Comparison of ENCODE assay signal across 9 cellular contexts in genomic region chr1:43435146-43436145, GRCh38.
A peak's percentile ranks its signal among the peaks of the same experiment; 100 is the strongest.
DNase-seq lines count a peak whose midpoint lies in the region; ATAC-seq lines count a peak whose summit lies in the region.
"Had no signal": no experiment of that assay in that cellular context is flagged by ENCODE, and none has a peak within 500 bp of the region (broad histone marks: within the 10 kb centered on the region; RNA-seq: fewer than 3 reads in every experiment).

No MANE protein-coding gene starts in this region.

- ATAC-seq in GM19351 (IDR thresholded peaks at IDR 0.05; ENCODE audit: unreplicated experiment) (no peak), GM21576 (IDR thresholded peaks at IDR 0.05; ENCODE audit: unreplicated experiment) (no peak)
- ATAC-seq: PC-3 had no signal

- no peak overlapping the region for H3K9ac ChIP-seq in rectal smooth muscle tissue (ENCODE audit: low read length)

- H3K4me3 ChIP-seq in rectal smooth muscle tissue (ENCODE audit: low read length), result no peak overlapping the region

- peaks cover 46% of the 10 kb centered on the region for H3K36me3 ChIP-seq in rectal smooth muscle tissue (ENCODE audit: control insufficient read depth, insufficient read depth, low read length)

- peak overlapping the region; percentile 42 for H3K27ac ChIP-seq in rectal smooth muscle tissue (ENCODE audit: low read depth, low read length)

- no peaks in the 10 kb centered on the region for H3K27me3 ChIP-seq in rectal smooth muscle tissue (ENCODE audit: control insufficient read depth, insufficient read depth, low read length)

- peaks cover 2% of the 10 kb centered on the region for H3K4me1 ChIP-seq in rectal smooth muscle tissue (ENCODE audit: control insufficient read depth, insufficient read depth, low read length)

- DNase-seq in GM03348 (ENCODE audit: low spot score) (peak; percentile 91), astrocyte of the hippocampus (ENCODE audit: low read depth, low spot score) (peak; percentile 42), hepatic stellate cell (ENCODE audit: low spot score) (peak; percentile 89), NCI-H2196 treated with DMSO at 0.1 percent for 48 hours (lab: John Stamatoyannopoulos, UW; ENCODE audit: unreplicated experiment) (no peak), NCI-H774 (lab: John Stamatoyannopoulos, UW) (no peak)
- DNase-seq: PC-3 had no signal

Comparison
In these comparisons a context has a peak if more than half of its experiments do, and no peak if none do; other contexts are left out.
1. DNase-seq: peak in GM03348 (single experiment), astrocyte of the hippocampus (single experiment) and hepatic stellate cell (single experiment); none in NCI-H2196 treated with DMSO at 0.1 percent for 48 hours (single experiment) and NCI-H774 (single experiment).